ENCODE assay signal across 21 cellular contexts in genomic region chr4:176841730-176842129, GRCh38. TPM values are rescaled to one million over a fixed set of nuclear protein-coding genes. Genes with fewer than 3 reads are reported as not detected.
DNase-seq lines count a peak whose midpoint lies in the region; ATAC-seq, FAIRE-seq and TF ChIP-seq lines count a peak whose summit lies in the region.
"Had no signal": no experiment of that assay in that cellular context is flagged by ENCODE, and none has a peak within 500 bp of the region (broad histone marks: within the 10 kb centered on the region; RNA-seq: fewer than 3 reads in every experiment).

No MANE protein-coding gene starts in this region.

- peak overlapping the region; percentile 32 for H3K27ac ChIP-seq in mammary epithelial cell (ENCODE audit: insufficient read depth, low read depth, low read length)
- no peak overlapping the region for H3K27ac ChIP-seq in keratinocyte (ENCODE audit: control insufficient read depth, insufficient read depth, low read length)
- H3K27ac ChIP-seq in thyroid gland, result no peak overlapping the region
- H3K27ac ChIP-seq: gastrocnemius medialis, neutrophil, sigmoid colon had no signal

- H3K4me3 ChIP-seq in AG10803 (ENCODE audit: low read length), result no peak overlapping the region
- no peak overlapping the region for H3K4me3 ChIP-seq in mammary epithelial cell (replicated peaks in 1 of 3; ENCODE audit: insufficient read depth in 1 of 3, low read depth in 2 of 3, low read length in 3 of 3)
- no peak overlapping the region for H3K4me3 ChIP-seq in keratinocyte (ENCODE audit: control insufficient read depth in 2 of 3, extremely low read depth in 1 of 3, insufficient read depth in 2 of 3, low read depth in 1 of 3, low read length in 3 of 3)
- H3K4me3 ChIP-seq in thyroid gland (replicated peaks in 1 of 3), result no peak overlapping the region
- H3K4me3 ChIP-seq: gastrocnemius medialis, sigmoid colon had no signal

- H3K79me2 ChIP-seq in mammary epithelial cell (ENCODE audit: insufficient read depth, low read length) (no peaks in the 10 kb centered on the region), keratinocyte (ENCODE audit: control insufficient read depth, insufficient read depth, low read length) (no peaks in the 10 kb centered on the region)

- H3K9me3 Mint-ChIP-seq in activated T-cell treated with anti-CD3 and anti-CD28 coated beads, Interleukin-2, amount 50 U/mL, for 24 hours, result no peaks in the 10 kb centered on the region
- H3K9me3 Mint-ChIP-seq: activated CD8-positive, alpha-beta T cell treated with anti-CD3 and anti-CD28 coated beads for 36 hours; activated T-helper 1 cell treated with anti-CD3 and anti-CD28 coated beads, Interleukin-12 subunit alpha, Interleukin-12 subunit beta, Interleukin-2, Interleukin-4 antibody, amounts not matched to agents 30 ng/mL and 10 ng/mL and 1 ng/mL, durations not matched to agents 14 hours and 24 hours and 36 hours had no signal

- H3K4me2 ChIP-seq in mammary epithelial cell (ENCODE audit: insufficient read depth, low read depth, low read length) (peak overlapping the region; percentile 17), keratinocyte (ENCODE audit: control insufficient read depth, extremely low read depth, insufficient read depth, low read depth, low read length) (peak overlapping the region; percentile 6)

- H3K4me1 ChIP-seq in mammary epithelial cell (ENCODE audit: insufficient read depth, low read length) (peaks cover 44% of the 10 kb centered on the region), keratinocyte (ENCODE audit: control insufficient read depth, extremely low read depth, insufficient read depth, low read length) (peaks cover 48% of the 10 kb centered on the region), thyroid gland (no peaks in the 10 kb centered on the region)
- H3K4me1 ChIP-seq: sigmoid colon had no signal

- BruUV-seq in mammary epithelial cell (replicated peaks; lab: Mats Ljungman, UMichigan), result no TSS peak

- H3K36me3 ChIP-seq in mammary epithelial cell (ENCODE audit: insufficient read depth, low read length), result no peaks in the 10 kb centered on the region
- H3K36me3 ChIP-seq in keratinocyte (ENCODE audit: control insufficient read depth in 2 of 2, extremely low read depth in 1 of 2, insufficient read depth in 2 of 2, low read length in 2 of 2), result peaks cover 0 to 3% of the 10 kb centered on the region in 2 experiments
- no peaks in the 10 kb centered on the region for H3K36me3 ChIP-seq in thyroid gland
- H3K36me3 ChIP-seq: gastrocnemius medialis, neutrophil, sigmoid colon had no signal

- TF ChIP-seq POLR2A in thyroid gland (IDR thresholded peaks at IDR 0.05), result no peak

- dilution Hi-C loops in mammary epithelial cell (cut with HindIII; ENCODE audit: low sequenced_read_pairs) (no loop called here), keratinocyte (cut with MboI; ENCODE audit: extremely low pct_ligation_motif_present, low sequenced_read_pairs) (no loop called here)

- H3K4me3 Mint-ChIP-seq in activated T-cell treated with anti-CD3 and anti-CD28 coated beads, Interleukin-2, amount 50 U/mL, for 24 hours, result no peak overlapping the region
- H3K4me3 Mint-ChIP-seq: activated CD8-positive, alpha-beta T cell treated with anti-CD3 and anti-CD28 coated beads for 36 hours; activated T-helper 1 cell treated with anti-CD3 and anti-CD28 coated beads, Interleukin-12 subunit alpha, Interleukin-12 subunit beta, Interleukin-2, Interleukin-4 antibody, amounts not matched to agents 30 ng/mL and 10 ng/mL and 1 ng/mL, durations not matched to agents 14 hours and 24 hours and 36 hours; immature natural killer cell; stimulated activated effector memory CD8-positive, alpha-beta T cell treated with anti-CD3 and anti-CD28 coated beads, Interleukin-12 subunit alpha, Interleukin-12 subunit beta, amount 100 ng/mL, for 72 hours had no signal

- H2AFZ ChIP-seq in mammary epithelial cell (ENCODE audit: low read depth, low read length), result no peak overlapping the region
- H2AFZ ChIP-seq in keratinocyte (ENCODE audit: control insufficient read depth, low read length), result no peak overlapping the region

- H3K27me3 Mint-ChIP-seq in activated T-cell treated with anti-CD3 and anti-CD28 coated beads, Interleukin-2, amount 50 U/mL, for 24 hours, result no peaks in the 10 kb centered on the region

- no peaks in the 10 kb centered on the region for H4K20me1 ChIP-seq in mammary epithelial cell (ENCODE audit: insufficient read depth, low read length)
- H4K20me1 ChIP-seq in keratinocyte (ENCODE audit: control insufficient read depth, extremely low read depth, insufficient read depth, low read length), result no peaks in the 10 kb centered on the region

- H3K27ac Mint-ChIP-seq in activated T-cell treated with anti-CD3 and anti-CD28 coated beads, Interleukin-2, amount 50 U/mL, for 24 hours, result no peak overlapping the region
- H3K27ac Mint-ChIP-seq: activated CD8-positive, alpha-beta T cell treated with anti-CD3 and anti-CD28 coated beads for 36 hours; activated T-helper 1 cell treated with anti-CD3 and anti-CD28 coated beads, Interleukin-12 subunit alpha, Interleukin-12 subunit beta, Interleukin-2, Interleukin-4 antibody, amounts not matched to agents 30 ng/mL and 10 ng/mL and 1 ng/mL, durations not matched to agents 14 hours and 24 hours and 36 hours; immature natural killer cell; stimulated activated effector memory CD8-positive, alpha-beta T cell treated with anti-CD3 and anti-CD28 coated beads, Interleukin-12 subunit alpha, Interleukin-12 subunit beta, amount 100 ng/mL, for 72 hours had no signal

- H3K4me1 Mint-ChIP-seq in activated T-cell treated with anti-CD3 and anti-CD28 coated beads, Interleukin-2, amount 50 U/mL, for 24 hours (ENCODE audit: low read depth), result no peaks in the 10 kb centered on the region
- H3K4me1 Mint-ChIP-seq: immature natural killer cell; stimulated activated effector memory CD8-positive, alpha-beta T cell treated with anti-CD3 and anti-CD28 coated beads, Interleukin-12 subunit alpha, Interleukin-12 subunit beta, amount 100 ng/mL, for 72 hours had no signal

- H3K9ac ChIP-seq in mammary epithelial cell (ENCODE audit: insufficient read depth, low read length) (no peak overlapping the region), keratinocyte (ENCODE audit: control insufficient read depth, extremely low read depth, insufficient read depth, low read length) (no peak overlapping the region)

- WGBS in mammary epithelial cell (ENCODE audit: low coverage, missing lambda C conversion rate), result 0% methylated on average over 1 of the region's 1 CpG
- WGBS in thyroid gland, 2 donors, result 82 to 94% methylated on average over 1 of the region's 1 CpG

- no peak for ATAC-seq in esophagus mucosa
- no peak for ATAC-seq in GM18511 (IDR thresholded peaks at IDR 0.05; ENCODE audit: unreplicated experiment)
- ATAC-seq: activated CD8-positive, alpha-beta T cell treated with anti-CD3 and anti-CD28 coated beads for 36 hours; gastrocnemius medialis; stimulated activated effector memory CD8-positive, alpha-beta T cell treated with anti-CD3 and anti-CD28 coated beads, Interleukin-12 subunit alpha, Interleukin-12 subunit beta, amount 100 ng/mL, for 72 hours had no signal

- no peaks in the 10 kb centered on the region for H3K36me3 Mint-ChIP-seq in activated T-cell treated with anti-CD3 and anti-CD28 coated beads, Interleukin-2, amount 50 U/mL, for 24 hours (ENCODE audit: low read depth)
- H3K36me3 Mint-ChIP-seq: immature natural killer cell; stimulated activated effector memory CD8-positive, alpha-beta T cell treated with anti-CD3 and anti-CD28 coated beads, Interleukin-12 subunit alpha, Interleukin-12 subunit beta, amount 100 ng/mL, for 72 hours had no signal

- no peaks in the 10 kb centered on the region for H3K9me3 ChIP-seq in mammary epithelial cell (replicated peaks; ENCODE audit: insufficient read depth, low read length)
- peaks cover 4% of the 10 kb centered on the region for H3K9me3 ChIP-seq in keratinocyte (ENCODE audit: control insufficient read depth, low read depth, low read length)
- no peaks in the 10 kb centered on the region for H3K9me3 ChIP-seq in thyroid gland
- H3K9me3 ChIP-seq: neutrophil, sigmoid colon had no signal

- H3K27me3 ChIP-seq in mammary epithelial cell (ENCODE audit: insufficient read depth, low read length) (no peaks in the 10 kb centered on the region), keratinocyte (ENCODE audit: control insufficient read depth, extremely low read depth, insufficient read depth, low read length) (no peaks in the 10 kb centered on the region), thyroid gland (no peaks in the 10 kb centered on the region)
- H3K27me3 ChIP-seq: gastrocnemius medialis, neutrophil, sigmoid colon had no signal

- peak; percentile 77 for FAIRE-seq in keratinocyte (lab: Jason Lieb, UNC)

- intact Hi-C loops in mammary epithelial cell (cut with micrococcal nuclease) (no loop called here), thyroid gland (cut with DNase I) (no loop called here)

- in situ Hi-C loops in mammary epithelial cell (cut with MboI; ENCODE audit: low sequenced_read_pairs in 2 of 2), result no loop called here

- TF ChIP-seq CTCF in AG10803 (conservative IDR thresholded peaks at IDR 0.05; ENCODE audit: low read length), result no peak
- TF ChIP-seq CTCF in mammary epithelial cell (conservative IDR thresholded peaks at IDR 0.05 in 1 of 2, IDR thresholded peaks at IDR 0.05 in 1 of 2; ENCODE audit: extremely low read depth in 1 of 2, insufficient read depth in 1 of 2, low read depth in 1 of 2, low read length in 2 of 2), result no peak
- no peak for TF ChIP-seq CTCF in keratinocyte (optimal IDR thresholded peaks at IDR 0.05 in 1 of 3, IDR thresholded peaks at IDR 0.05 in 1 of 3, conservative IDR thresholded peaks at IDR 0.05 in 1 of 3; ENCODE audit: extremely low read depth in 1 of 3, insufficient read depth in 2 of 3, low read length in 3 of 3)
- TF ChIP-seq CTCF in thyroid gland (IDR thresholded peaks at IDR 0.05), result no peak

- CTCF ChIA-PET in mammary epithelial cell (lab: Charles Lee; ENCODE audit: low non-redundant PET), result no interaction called here

- DNase-seq in AG10803 (ENCODE audit: low read depth) (peak; percentile 56), NCI-H524 treated with DMSO at 0.1 percent for 48 hours (lab: John Stamatoyannopoulos, UW) (peak; percentile 16), mammary epithelial cell (peak; percentile 76), keratinocyte (ENCODE audit: low read depth, low spot score) (peak; percentile 42), thyroid gland (no peak)
- no peak for DNase-seq in activated T-cell treated with anti-CD3 and anti-CD28 coated beads, Interleukin-2, amount 50 U/mL, for 24 hours
- DNase-seq: activated CD8-positive, alpha-beta T cell treated with anti-CD3 and anti-CD28 coated beads for 36 hours; amniotic stem cell; gastrocnemius medialis; immature natural killer cell; KG1; midbrain; NCI-H1436; NCI-H2227 treated with DMSO at 0.1 percent for 48 hours; sigmoid colon; trophoblast cell had no signal

- H3K9me1 ChIP-seq in keratinocyte (ENCODE audit: control insufficient read depth, extremely low read depth, insufficient read depth, low read length), result no peaks in the 10 kb centered on the region

RNA-seq across cellular contexts. Expression of gene VEGFC, which starts 49.0 kb away (rescaled TPM):
- 10 to 100 TPM in 1 of 2 donors, 1 to 10 TPM in 1; 9.0 to 49.0 TPM for total RNA-seq in mammary epithelial cell
- polyA plus RNA-seq in mammary epithelial cell, result 26.4 TPM
- 18.5 TPM for polyA minus RNA-seq in mammary epithelial cell
- 7.6 to 46.0 TPM (median 19.4 TPM) in 3 replicates for polyA plus RNA-seq in keratinocyte
- polyA plus RNA-seq in keratinocyte (2011; ENCODE audit: low read depth), result 4.3 TPM
- 14.2 and 19.9 TPM in 2 replicates for polyA plus RNA-seq in keratinocyte (2011; cell fraction: cytosol; rRNA removed)
- 28.6 and 29.0 TPM in 2 replicates for polyA plus RNA-seq in keratinocyte (2011; cell fraction: nucleus; rRNA removed)
- polyA plus RNA-seq in keratinocyte (2012; ENCODE audit: low replicate concordance), result 5.1 and 33.6 TPM in 2 replicates
- polyA minus RNA-seq in keratinocyte, result 12.5 to 21.1 TPM (median 20.0 TPM) in 3 replicates
- 10.6 TPM for polyA minus RNA-seq in keratinocyte (2011; cell fraction: cytosol; rRNA and poly(A)+ RNA removed)
- 10.4 and 14.9 TPM in 2 replicates for polyA minus RNA-seq in keratinocyte (2011; cell fraction: nucleus; rRNA and poly(A)+ RNA removed)
- 1.1 TPM for total RNA-seq in esophagus mucosa
- total RNA-seq in thyroid gland, result 10 to 100 TPM; 34.4 to 58.7 (median 43.0) TPM
- total RNA-seq: activated CD8-positive, alpha-beta T cell treated with anti-CD3 and anti-CD28 coated beads for 36 hours; activated T-helper 1 cell treated with anti-CD3 and anti-CD28 coated beads, Interleukin-12 subunit alpha, Interleukin-12 subunit beta, Interleukin-2, Interleukin-4 antibody, amounts not matched to agents 30 ng/mL and 10 ng/mL and 1 ng/mL, durations not matched to agents 14 hours and 24 hours and 36 hours had no signal
- polyA plus RNA-seq: immature natural killer cell had no signal

Comparison
In these comparisons a context has a peak if more than half of its experiments do, and no peak if none do; other contexts are left out.
1. DNase-seq: peak in AG10803 (single experiment), NCI-H524 treated with DMSO at 0.1 percent for 48 hours (single experiment), mammary epithelial cell (single experiment) and keratinocyte (single experiment); none in activated T-cell treated with anti-CD3 and anti-CD28 coated beads, Interleukin-2, amount 50 U/mL, for 24 hours (single experiment) and thyroid gland (0 of 2).